In genomic region chr19:10526887-10527286, GRCh38 we compare ENCODE assay signal across 7 cellular contexts. TPM values are rescaled to one million over a fixed set of nuclear protein-coding genes. Genes with fewer than 3 reads are reported as not detected.
"Had no signal": no experiment of that assay in that cellular context is flagged by ENCODE, and none has a peak within 500 bp of the region (broad histone marks: within the 10 kb centered on the region; RNA-seq: fewer than 3 reads in every experiment).

No MANE protein-coding gene starts in this region.

RNA-seq across cellular contexts. Expression of gene S1PR5, which starts 9.6 kb away (rescaled TPM):
- total RNA-seq: colonic mucosa, dermis microvascular lymphatic vessel endothelial cell, endothelial cell of umbilical vein, epithelial cell of proximal tubule, esophagus muscularis mucosa, fibroblast of lung, gastrocnemius medialis had no signal
- polyA plus RNA-seq: endothelial cell of umbilical vein had no signal
